In the genomic region with DNA sequence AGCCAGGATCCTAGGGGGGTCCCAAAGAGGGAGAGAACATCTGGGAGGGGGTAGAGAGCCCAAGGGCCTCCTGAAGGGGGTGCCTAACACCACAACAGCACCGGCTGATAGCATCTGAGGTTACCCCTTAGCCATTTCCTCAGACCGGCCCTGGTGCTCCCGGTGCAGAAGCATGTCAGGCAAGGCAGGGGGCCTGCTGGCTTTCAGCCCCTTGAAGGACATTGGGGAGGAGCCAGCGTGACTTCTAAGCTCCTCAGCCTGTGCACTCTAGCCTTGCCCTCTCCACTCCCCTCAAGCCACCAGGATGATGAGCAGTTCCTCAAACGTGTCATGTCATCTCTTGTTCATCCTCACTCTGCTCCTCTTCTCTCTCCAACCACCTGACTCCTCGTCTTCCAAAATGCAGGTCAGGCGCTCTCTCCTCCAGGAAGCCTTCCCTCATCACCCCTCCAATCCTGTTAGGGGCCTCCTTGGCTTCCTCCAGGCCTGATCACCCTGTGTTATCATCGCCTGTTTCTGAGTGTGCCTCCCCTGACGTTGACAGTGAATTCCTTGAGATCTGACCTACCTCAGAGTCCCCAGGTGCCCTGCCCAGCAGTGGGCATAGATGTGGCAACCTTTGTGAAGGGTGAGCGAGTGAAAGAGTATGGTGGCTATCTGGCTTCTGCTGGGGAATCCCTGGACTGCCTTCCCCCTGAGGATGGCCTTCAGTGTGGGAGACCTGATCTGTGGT, we compare ENCODE assay signal across 25 cellular contexts. TPM values are rescaled to one million over a fixed set of nuclear protein-coding genes. Genes with fewer than 3 reads are reported as not detected.
DNase-seq lines count a peak whose midpoint lies in the region; ATAC-seq, FAIRE-seq and TF ChIP-seq lines count a peak whose summit lies in the region.
"Had no signal": no experiment of that assay in that cellular context is flagged by ENCODE, and none has a peak within 500 bp of the region (broad histone marks: within the 10 kb centered on the region; RNA-seq: fewer than 3 reads in every experiment).

No MANE protein-coding gene starts in this region.

- WGBS in tibial nerve, 2 donors = 79 to 82% methylated on average over 10 of the region's 10 CpGs

- H3K27ac Mint-ChIP-seq in CD4-positive, alpha-beta memory T cell = no peak overlapping the region
- H3K27ac Mint-ChIP-seq: T-helper 2 cell treated with Interferon-gamma antibody and Interleukin-4, amounts not matched to agents 5 μg/mL and 100 μg/mL, for 36 hours had no signal

- H3K79me2 ChIP-seq in DND-41 (ENCODE audit: insufficient read depth, low read length) = no peaks in the 10 kb centered on the region

- ATAC-seq in DND-41 (ENCODE audit: insufficient read depth, low read depth) (peak; percentile 24; the same call in 2 of the 3 replicates), sciatic nerve (no peak)
- ATAC-seq: activated CD4-positive, CD25-positive, alpha-beta regulatory T cell treated with anti-CD3 and anti-CD28 coated beads, Interleukin-2, amount 50 U/mL, for 24 hours; PC-3 had no signal

- POLR2A ChIA-PET in CD4-positive, alpha-beta memory T cell (lab: Charles Lee; ENCODE audit: partially characterized antibody) = no interaction called here

- no peak for TF ChIP-seq POLR2A in tibial nerve (IDR thresholded peaks at IDR 0.05)

- H3K27me3 Mint-ChIP-seq in CD4-positive, alpha-beta memory T cell = peaks cover 4 to 15% of the 10 kb centered on the region in 2 donors

- DNase-seq in DND-41 (peak; percentile 30), HL-60 (ENCODE audit: low read depth in 1 of 2, low spot score in 1 of 2) (peak in 1 of 2 experiments; percentile 46), bronchial epithelial cell (ENCODE audit: low read depth) (no peak), sciatic nerve (ENCODE audit: low spot score) (peak; percentile 26), NCI-H524 (lab: John Stamatoyannopoulos, UW) (no peak), NAMALWA (ENCODE audit: low spot score) (no peak), tibial nerve (ENCODE audit: low spot score in 2 of 2) (no peak)
- no peak for DNase-seq in CD4-positive, alpha-beta memory T cell
- DNase-seq: amygdala; central memory CD4-positive, alpha-beta T cell; effector CD8-positive, alpha-beta T cell; left ventricle myocardium inferior; NCI-H1436 treated with DMSO at 0.1 percent for 48 hours; NCI-H2171; NCI-H748 treated with DMSO at 0.1 percent for 48 hours; PC-3; retina had no signal

- CTCF ChIA-PET in CD4-positive, alpha-beta memory T cell (lab: Charles Lee; ENCODE audit: partially characterized antibody) = no interaction called here

- no peaks in the 10 kb centered on the region for H3K36me3 ChIP-seq in DND-41 (ENCODE audit: insufficient read depth, low read length)
- peaks cover 14% of the 10 kb centered on the region for H3K36me3 ChIP-seq in bronchial epithelial cell (ENCODE audit: control insufficient read depth, insufficient read depth, low read length)
- H3K36me3 ChIP-seq in tibial nerve = no peaks in the 10 kb centered on the region
- no peaks in the 10 kb centered on the region for H3K36me3 ChIP-seq in CD4-positive, alpha-beta memory T cell (ENCODE audit: insufficient read depth, low read length)
- H3K36me3 ChIP-seq: esophagus muscularis mucosa, left ventricle myocardium inferior, thoracic aorta had no signal

- H3K9me3 Mint-ChIP-seq in CD4-positive, alpha-beta memory T cell = no peaks in the 10 kb centered on the region
- H3K9me3 Mint-ChIP-seq: T-helper 2 cell treated with Interferon-gamma antibody and Interleukin-4, amounts not matched to agents 5 μg/mL and 100 μg/mL, for 36 hours had no signal

- intact Hi-C loops in sciatic nerve (cut with DNase I) = no loop called here
- intact Hi-C loops in CD4-positive, alpha-beta memory T cell (cut with micrococcal nuclease) = no loop called here

- H3K4me3 ChIP-seq in DND-41 (ENCODE audit: low read depth in 1 of 2, low read length in 2 of 2) (no peak overlapping the region), HL-60 (replicated peaks; ENCODE audit: insufficient read depth, low read length) (no peak overlapping the region), bronchial epithelial cell (ENCODE audit: low read depth, low read length) (no peak overlapping the region), tibial nerve (no peak overlapping the region)
- no peak overlapping the region for H3K4me3 ChIP-seq in CD4-positive, alpha-beta memory T cell (ENCODE audit: low read length in 2 of 2)
- H3K4me3 ChIP-seq: esophagus muscularis mucosa, left ventricle myocardium inferior, thoracic aorta had no signal

- H3K4me1 Mint-ChIP-seq in CD4-positive, alpha-beta memory T cell = peaks cover 4 to 9% (median 8%) of the 10 kb centered on the region in 4 donors

- H4K20me1 ChIP-seq in DND-41 (ENCODE audit: insufficient read depth, low read length) = no peaks in the 10 kb centered on the region

- no peak overlapping the region for H3K9ac ChIP-seq in DND-41 (ENCODE audit: low read depth, low read length)

- peaks cover 38% of the 10 kb centered on the region for H3K4me1 ChIP-seq in DND-41 (ENCODE audit: insufficient read depth, low read length)
- peaks cover 0 to under 1% (median 0%) of the 10 kb centered on the region in 4 donors for H3K4me1 ChIP-seq in tibial nerve
- no peaks in the 10 kb centered on the region for H3K4me1 ChIP-seq in CD4-positive, alpha-beta memory T cell (ENCODE audit: insufficient read depth, low read length)

- no peak overlapping the region for H3K4me2 ChIP-seq in DND-41 (ENCODE audit: insufficient read depth, low read length)

- H3K27ac ChIP-seq in DND-41 (ENCODE audit: low read length) (no peak overlapping the region), HL-60 (replicated peaks) (peak overlapping the region; percentile 42), tibial nerve (no peak overlapping the region)
- H3K27ac ChIP-seq in CD4-positive, alpha-beta memory T cell (ENCODE audit: low read depth, low read length) = no peak overlapping the region
- H3K27ac ChIP-seq: esophagus muscularis mucosa, left ventricle myocardium inferior, thoracic aorta had no signal

- peak; percentile 23 for FAIRE-seq in bronchial epithelial cell (lab: Jason Lieb, UNC)
- FAIRE-seq: GM19239 had no signal

- no peak overlapping the region for H2AFZ ChIP-seq in DND-41 (ENCODE audit: low read depth, low read length)

- no peaks in the 10 kb centered on the region for H3K27me3 ChIP-seq in DND-41 (ENCODE audit: insufficient read depth, low read length, poor library complexity)
- no peaks in the 10 kb centered on the region for H3K27me3 ChIP-seq in HL-60 (ENCODE audit: insufficient read depth, poor library complexity, severe bottlenecking)
- H3K27me3 ChIP-seq in bronchial epithelial cell (ENCODE audit: control insufficient read depth, insufficient read depth, low read length) = no peaks in the 10 kb centered on the region
- peaks cover 0 to 17% of the 10 kb centered on the region in 2 donors for H3K27me3 ChIP-seq in tibial nerve
- no peaks in the 10 kb centered on the region for H3K27me3 ChIP-seq in CD4-positive, alpha-beta memory T cell (ENCODE audit: insufficient read depth, low read length)

- no peak for TF ChIP-seq EP300 in tibial nerve (IDR thresholded peaks at IDR 0.05)

- TF ChIP-seq CTCF in DND-41 (IDR thresholded peaks at IDR 0.05; ENCODE audit: borderline replicate concordance, extremely low read depth, low read length, poor library complexity, severe bottlenecking) = no peak
- no peak for TF ChIP-seq CTCF in HL-60 (IDR thresholded peaks at IDR 0.05; ENCODE audit: insufficient read depth, low read length)
- TF ChIP-seq CTCF in bronchial epithelial cell (IDR thresholded peaks at IDR 0.05; ENCODE audit: insufficient read depth, low read length, severe bottlenecking) = no peak
- TF ChIP-seq CTCF in tibial nerve (IDR thresholded peaks at IDR 0.05) = no peak

- H3K4me3 Mint-ChIP-seq in CD4-positive, alpha-beta memory T cell = no peak overlapping the region
- H3K4me3 Mint-ChIP-seq: T-helper 2 cell treated with Interferon-gamma antibody and Interleukin-4, amounts not matched to agents 5 μg/mL and 100 μg/mL, for 36 hours had no signal

- no peaks in the 10 kb centered on the region for H3K36me3 Mint-ChIP-seq in CD4-positive, alpha-beta memory T cell

- H3K9me3 ChIP-seq in DND-41 (ENCODE audit: insufficient read depth, low read length, severe bottlenecking) = no peaks in the 10 kb centered on the region
- H3K9me3 ChIP-seq in tibial nerve = no peaks in the 10 kb centered on the region
- H3K9me3 ChIP-seq in CD4-positive, alpha-beta memory T cell (ENCODE audit: control insufficient read depth in 1 of 2, low read length in 2 of 2) = no peaks in the 10 kb centered on the region
- H3K9me3 ChIP-seq: esophagus muscularis mucosa, left ventricle myocardium inferior, thoracic aorta had no signal

RNA-seq across cellular contexts. Expression of a gene that starts 6.1 kb away (rescaled TPM):
- total RNA-seq in bronchial epithelial cell = 9.0 and 13.7 TPM in 2 replicates
- 12.3 TPM for total RNA-seq in sciatic nerve
- 1 to 10 TPM; 4.5 to 7.5 (median 6.7) TPM for total RNA-seq in tibial nerve
- not detected for total RNA-seq in CD4-positive, alpha-beta memory T cell
- not detected for polyA plus RNA-seq in CD4-positive, alpha-beta memory T cell
- total RNA-seq: H4, LHCN-M2 had no signal

RNA-seq across cellular contexts. Expression of a gene that starts 48.0 kb away (rescaled TPM):
- total RNA-seq in bronchial epithelial cell = 0.26 TPM in 1 of 2 replicates, not detected in the other
- total RNA-seq in sciatic nerve = 3.6 TPM
- total RNA-seq in tibial nerve = 1 to 10 TPM in 1 of 4 donors, under 1 TPM in 2, not detected in 1; 0.63 to 3.3 (median 0.90) TPM
- under 1 TPM; 0.61 to 0.87 TPM for total RNA-seq in CD4-positive, alpha-beta memory T cell
- not detected for polyA plus RNA-seq in CD4-positive, alpha-beta memory T cell
- total RNA-seq: HT1080 had no signal

Comparison
In these comparisons a context has a peak if more than half of its experiments do, and no peak if none do; other contexts are left out.
1. DNase-seq: peak in DND-41 (single experiment) and sciatic nerve (single experiment); none in bronchial epithelial cell (single experiment), NCI-H524 (0 of 2), NAMALWA (single experiment), tibial nerve (0 of 2) and CD4-positive, alpha-beta memory T cell (0 of 5).